2 cellular contexts compared by ENCODE assay signal in the genomic region with DNA sequence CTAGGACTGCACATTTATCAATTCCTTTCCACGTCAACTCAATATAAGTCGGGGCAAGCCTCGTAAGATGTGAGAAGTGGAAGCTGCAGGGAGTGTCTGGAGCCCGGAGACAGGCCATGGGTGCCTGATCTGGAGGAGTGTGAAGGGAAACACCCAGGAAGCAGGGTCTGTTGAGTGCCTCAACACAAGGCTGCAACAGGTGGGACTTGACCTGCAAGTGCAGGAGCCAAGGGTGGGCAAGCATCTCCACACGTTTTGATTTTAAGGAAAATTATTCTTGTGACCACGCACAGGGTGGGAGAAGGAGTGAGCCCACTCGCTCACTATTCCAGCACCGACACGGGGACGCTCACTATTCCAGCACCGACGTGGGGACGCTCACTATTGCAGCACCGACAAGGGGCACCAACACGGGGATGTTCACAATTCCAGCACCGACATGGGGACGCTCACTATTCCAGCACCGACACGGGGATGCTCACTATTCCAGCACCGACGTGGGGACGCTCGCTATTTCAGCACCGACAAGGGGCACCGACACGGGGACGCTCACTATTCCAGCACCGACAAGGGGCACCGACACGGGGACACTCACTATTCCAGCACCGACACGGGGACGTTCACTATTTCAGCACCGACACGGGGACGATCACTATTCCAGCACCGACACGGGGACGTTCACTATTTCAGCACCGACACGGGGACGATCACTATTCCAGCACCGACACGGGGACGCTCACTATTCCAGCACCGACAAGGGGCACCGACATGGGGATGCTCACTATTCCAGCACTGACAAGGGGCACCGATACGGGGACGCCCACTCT.
TF ChIP-seq lines count a peak whose summit lies in the region.

No MANE protein-coding gene starts in this region.

TF ChIP-seq in A549, 52 proteins besides CTCF, POLR2A, EP300 and RAD21:
- TF ChIP-seq POLR2AphosphoS2 (conservative IDR thresholded peaks at IDR 0.05; ENCODE audit: low read length) (no peak), MAFK (IDR thresholded peaks at IDR 0.05; ENCODE audit: partially characterized antibody) (no peak), ZFP36 (IDR thresholded peaks at IDR 0.05; ENCODE audit: borderline replicate concordance, partially characterized antibody) (no peak), KDM5A (IDR thresholded peaks at IDR 0.05) (no peak), CEBPB (IDR thresholded peaks at IDR 0.05) (no peak), HOXB5 (CRISPR knock-in tag; IDR thresholded peaks at IDR 0.05) (no peak), RCOR1 (IDR thresholded peaks at IDR 0.05; ENCODE audit: low read depth, low read length) (no peak), RFX5 (IDR thresholded peaks at IDR 0.05) (no peak), FOXS1 (CRISPR knock-in tag; IDR thresholded peaks at IDR 0.05) (no peak), FOSL2 (IDR thresholded peaks at IDR 0.05) (no peak), FOSL2 (CRISPR knock-in tag; IDR thresholded peaks at IDR 0.05) (no peak), FOSB (CRISPR knock-in tag; IDR thresholded peaks at IDR 0.05) (no peak), HDAC2 (IDR thresholded peaks at IDR 0.05) (no peak), HEYL (CRISPR knock-in tag; IDR thresholded peaks at IDR 0.05) (no peak), HOXA7 (CRISPR knock-in tag; IDR thresholded peaks at IDR 0.05) (no peak)
- TF ChIP-seq, protein P1, sequence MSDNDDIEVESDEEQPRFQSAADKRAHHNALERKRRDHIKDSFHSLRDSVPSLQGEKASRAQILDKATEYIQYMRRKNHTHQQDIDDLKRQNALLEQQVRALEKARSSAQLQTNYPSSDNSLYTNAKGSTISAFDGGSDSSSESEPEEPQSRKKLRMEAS (IDR thresholded peaks at IDR 0.05): no peak
- TF ChIP-seq, protein P2, sequence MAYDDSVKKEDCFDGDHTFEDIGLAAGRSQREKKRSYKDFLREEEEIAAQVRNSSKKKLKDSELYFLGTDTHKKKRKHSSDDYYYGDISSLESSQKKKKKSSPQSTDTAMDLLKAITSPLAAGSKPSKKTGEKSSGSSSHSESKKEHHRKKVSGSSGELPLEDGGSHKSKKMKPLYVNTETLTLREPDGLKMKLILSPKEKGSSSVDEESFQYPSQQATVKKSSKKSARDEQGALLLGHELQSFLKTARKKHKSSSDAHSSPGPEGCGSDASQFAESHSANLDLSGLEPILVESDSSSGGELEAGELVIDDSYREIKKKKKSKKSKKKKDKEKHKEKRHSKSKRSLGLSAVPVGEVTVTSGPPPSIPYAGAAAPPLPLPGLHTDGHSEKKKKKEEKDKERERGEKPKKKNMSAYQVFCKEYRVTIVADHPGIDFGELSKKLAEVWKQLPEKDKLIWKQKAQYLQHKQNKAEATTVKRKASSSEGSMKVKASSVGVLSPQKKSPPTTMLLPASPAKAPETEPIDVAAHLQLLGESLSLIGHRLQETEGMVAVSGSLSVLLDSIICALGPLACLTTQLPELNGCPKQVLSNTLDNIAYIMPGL (CRISPR knock-in tag; IDR thresholded peaks at IDR 0.05; ENCODE audit: borderline replicate concordance): no peak
- TF ChIP-seq, protein P3, sequence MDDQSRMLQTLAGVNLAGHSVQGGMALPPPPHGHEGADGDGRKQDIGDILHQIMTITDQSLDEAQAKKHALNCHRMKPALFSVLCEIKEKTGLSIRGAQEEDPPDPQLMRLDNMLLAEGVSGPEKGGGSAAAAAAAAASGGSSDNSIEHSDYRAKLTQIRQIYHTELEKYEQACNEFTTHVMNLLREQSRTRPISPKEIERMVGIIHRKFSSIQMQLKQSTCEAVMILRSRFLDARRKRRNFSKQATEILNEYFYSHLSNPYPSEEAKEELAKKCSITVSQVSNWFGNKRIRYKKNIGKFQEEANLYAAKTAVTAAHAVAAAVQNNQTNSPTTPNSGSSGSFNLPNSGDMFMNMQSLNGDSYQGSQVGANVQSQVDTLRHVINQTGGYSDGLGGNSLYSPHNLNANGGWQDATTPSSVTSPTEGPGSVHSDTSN (IDR thresholded peaks at IDR 0.05): no peak
- TF ChIP-seq, protein P4, sequence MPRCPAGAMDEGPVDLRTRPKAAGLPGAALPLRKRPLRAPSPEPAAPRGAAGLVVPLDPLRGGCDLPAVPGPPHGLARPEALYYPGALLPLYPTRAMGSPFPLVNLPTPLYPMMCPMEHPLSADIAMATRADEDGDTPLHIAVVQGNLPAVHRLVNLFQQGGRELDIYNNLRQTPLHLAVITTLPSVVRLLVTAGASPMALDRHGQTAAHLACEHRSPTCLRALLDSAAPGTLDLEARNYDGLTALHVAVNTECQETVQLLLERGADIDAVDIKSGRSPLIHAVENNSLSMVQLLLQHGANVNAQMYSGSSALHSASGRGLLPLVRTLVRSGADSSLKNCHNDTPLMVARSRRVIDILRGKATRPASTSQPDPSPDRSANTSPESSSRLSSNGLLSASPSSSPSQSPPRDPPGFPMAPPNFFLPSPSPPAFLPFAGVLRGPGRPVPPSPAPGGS (IDR thresholded peaks at IDR 0.05): no peak

TF ChIP-seq in HCT116, 20 proteins besides CTCF, POLR2A, EP300 and RAD21:
- TF ChIP-seq SRF (IDR thresholded peaks at IDR 0.05; ENCODE audit: low read depth): no peak
- TF ChIP-seq CEBPB (IDR thresholded peaks at IDR 0.05; ENCODE audit: low read depth): no peak
- TF ChIP-seq YY1 (IDR thresholded peaks at IDR 0.05; ENCODE audit: extremely low read depth, insufficient replicate concordance, low read depth, low read length): no peak
- TF ChIP-seq, protein P5, sequence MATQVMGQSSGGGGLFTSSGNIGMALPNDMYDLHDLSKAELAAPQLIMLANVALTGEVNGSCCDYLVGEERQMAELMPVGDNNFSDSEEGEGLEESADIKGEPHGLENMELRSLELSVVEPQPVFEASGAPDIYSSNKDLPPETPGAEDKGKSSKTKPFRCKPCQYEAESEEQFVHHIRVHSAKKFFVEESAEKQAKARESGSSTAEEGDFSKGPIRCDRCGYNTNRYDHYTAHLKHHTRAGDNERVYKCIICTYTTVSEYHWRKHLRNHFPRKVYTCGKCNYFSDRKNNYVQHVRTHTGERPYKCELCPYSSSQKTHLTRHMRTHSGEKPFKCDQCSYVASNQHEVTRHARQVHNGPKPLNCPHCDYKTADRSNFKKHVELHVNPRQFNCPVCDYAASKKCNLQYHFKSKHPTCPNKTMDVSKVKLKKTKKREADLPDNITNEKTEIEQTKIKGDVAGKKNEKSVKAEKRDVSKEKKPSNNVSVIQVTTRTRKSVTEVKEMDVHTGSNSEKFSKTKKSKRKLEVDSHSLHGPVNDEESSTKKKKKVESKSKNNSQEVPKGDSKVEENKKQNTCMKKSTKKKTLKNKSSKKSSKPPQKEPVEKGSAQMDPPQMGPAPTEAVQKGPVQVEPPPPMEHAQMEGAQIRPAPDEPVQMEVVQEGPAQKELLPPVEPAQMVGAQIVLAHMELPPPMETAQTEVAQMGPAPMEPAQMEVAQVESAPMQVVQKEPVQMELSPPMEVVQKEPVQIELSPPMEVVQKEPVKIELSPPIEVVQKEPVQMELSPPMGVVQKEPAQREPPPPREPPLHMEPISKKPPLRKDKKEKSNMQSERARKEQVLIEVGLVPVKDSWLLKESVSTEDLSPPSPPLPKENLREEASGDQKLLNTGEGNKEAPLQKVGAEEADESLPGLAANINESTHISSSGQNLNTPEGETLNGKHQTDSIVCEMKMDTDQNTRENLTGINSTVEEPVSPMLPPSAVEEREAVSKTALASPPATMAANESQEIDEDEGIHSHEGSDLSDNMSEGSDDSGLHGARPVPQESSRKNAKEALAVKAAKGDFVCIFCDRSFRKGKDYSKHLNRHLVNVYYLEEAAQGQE (IDR thresholded peaks at IDR 0.05; ENCODE audit: low read depth): no peak
- no peak for TF ChIP-seq EGR1 (IDR thresholded peaks at IDR 0.05; ENCODE audit: low read depth)
- no peak for TF ChIP-seq SIN3A (IDR thresholded peaks at IDR 0.05; ENCODE audit: low read depth)
- TF ChIP-seq, protein P1 (IDR thresholded peaks at IDR 0.05): no peak
- no peak for TF ChIP-seq POLR2AphosphoS5 (IDR thresholded peaks at IDR 0.05; ENCODE audit: low read depth, low read length)
- no peak for TF ChIP-seq TCF7L2 (IDR thresholded peaks at IDR 0.05; ENCODE audit: borderline replicate concordance, extremely low read depth, insufficient read depth, insufficient read length)
